Comparison of ENCODE assay signal across 6 cellular contexts in genomic region chr13:112208656-112209055, GRCh38.
"Had no signal": no experiment of that assay in that cellular context is flagged by ENCODE, and none has a peak within 500 bp of the region (broad histone marks: within the 10 kb centered on the region; RNA-seq: fewer than 3 reads in every experiment).

No MANE protein-coding gene starts in this region.

- H3K4me3 Mint-ChIP-seq: IgD-negative memory B cell had no signal

- ATAC-seq: HepG2, K562 had no signal

- H3K27ac Mint-ChIP-seq: IgD-negative memory B cell had no signal

- DNase-seq: IMR-90, KBM-7 had no signal

- H3K27ac ChIP-seq: HL-60 had no signal

- H3K4me3 ChIP-seq: K562 had no signal
